In the genomic region with DNA sequence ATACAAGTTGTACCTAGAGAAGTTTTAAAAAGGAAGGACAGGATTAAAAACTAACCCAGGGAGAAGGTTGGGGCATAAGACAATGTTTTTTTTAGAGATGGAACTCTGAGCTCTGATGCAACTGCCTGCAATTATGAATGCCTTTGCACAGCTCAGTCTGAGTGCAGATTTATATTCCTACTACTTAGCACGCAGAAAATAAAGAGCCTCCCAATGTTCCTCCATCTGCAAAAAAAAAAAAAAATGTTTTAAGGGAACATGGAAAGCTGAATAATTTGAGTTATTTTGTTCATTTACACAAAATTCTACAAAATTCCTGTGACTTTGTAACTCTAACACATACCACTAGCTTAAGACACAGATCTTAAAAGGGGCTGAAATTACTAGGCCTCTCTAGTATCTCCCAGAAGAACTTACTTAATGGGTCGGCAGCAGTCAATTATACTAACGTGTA, we compare ENCODE assay signal across 1 cellular context.
TF ChIP-seq lines count a peak whose summit lies in the region.

No MANE protein-coding gene starts in this region.

TF ChIP-seq in K562, 482 proteins besides CTCF, POLR2A, EP300 and RAD21 (continued from another document and continues in another):
- TF ChIP-seq, protein P1, sequence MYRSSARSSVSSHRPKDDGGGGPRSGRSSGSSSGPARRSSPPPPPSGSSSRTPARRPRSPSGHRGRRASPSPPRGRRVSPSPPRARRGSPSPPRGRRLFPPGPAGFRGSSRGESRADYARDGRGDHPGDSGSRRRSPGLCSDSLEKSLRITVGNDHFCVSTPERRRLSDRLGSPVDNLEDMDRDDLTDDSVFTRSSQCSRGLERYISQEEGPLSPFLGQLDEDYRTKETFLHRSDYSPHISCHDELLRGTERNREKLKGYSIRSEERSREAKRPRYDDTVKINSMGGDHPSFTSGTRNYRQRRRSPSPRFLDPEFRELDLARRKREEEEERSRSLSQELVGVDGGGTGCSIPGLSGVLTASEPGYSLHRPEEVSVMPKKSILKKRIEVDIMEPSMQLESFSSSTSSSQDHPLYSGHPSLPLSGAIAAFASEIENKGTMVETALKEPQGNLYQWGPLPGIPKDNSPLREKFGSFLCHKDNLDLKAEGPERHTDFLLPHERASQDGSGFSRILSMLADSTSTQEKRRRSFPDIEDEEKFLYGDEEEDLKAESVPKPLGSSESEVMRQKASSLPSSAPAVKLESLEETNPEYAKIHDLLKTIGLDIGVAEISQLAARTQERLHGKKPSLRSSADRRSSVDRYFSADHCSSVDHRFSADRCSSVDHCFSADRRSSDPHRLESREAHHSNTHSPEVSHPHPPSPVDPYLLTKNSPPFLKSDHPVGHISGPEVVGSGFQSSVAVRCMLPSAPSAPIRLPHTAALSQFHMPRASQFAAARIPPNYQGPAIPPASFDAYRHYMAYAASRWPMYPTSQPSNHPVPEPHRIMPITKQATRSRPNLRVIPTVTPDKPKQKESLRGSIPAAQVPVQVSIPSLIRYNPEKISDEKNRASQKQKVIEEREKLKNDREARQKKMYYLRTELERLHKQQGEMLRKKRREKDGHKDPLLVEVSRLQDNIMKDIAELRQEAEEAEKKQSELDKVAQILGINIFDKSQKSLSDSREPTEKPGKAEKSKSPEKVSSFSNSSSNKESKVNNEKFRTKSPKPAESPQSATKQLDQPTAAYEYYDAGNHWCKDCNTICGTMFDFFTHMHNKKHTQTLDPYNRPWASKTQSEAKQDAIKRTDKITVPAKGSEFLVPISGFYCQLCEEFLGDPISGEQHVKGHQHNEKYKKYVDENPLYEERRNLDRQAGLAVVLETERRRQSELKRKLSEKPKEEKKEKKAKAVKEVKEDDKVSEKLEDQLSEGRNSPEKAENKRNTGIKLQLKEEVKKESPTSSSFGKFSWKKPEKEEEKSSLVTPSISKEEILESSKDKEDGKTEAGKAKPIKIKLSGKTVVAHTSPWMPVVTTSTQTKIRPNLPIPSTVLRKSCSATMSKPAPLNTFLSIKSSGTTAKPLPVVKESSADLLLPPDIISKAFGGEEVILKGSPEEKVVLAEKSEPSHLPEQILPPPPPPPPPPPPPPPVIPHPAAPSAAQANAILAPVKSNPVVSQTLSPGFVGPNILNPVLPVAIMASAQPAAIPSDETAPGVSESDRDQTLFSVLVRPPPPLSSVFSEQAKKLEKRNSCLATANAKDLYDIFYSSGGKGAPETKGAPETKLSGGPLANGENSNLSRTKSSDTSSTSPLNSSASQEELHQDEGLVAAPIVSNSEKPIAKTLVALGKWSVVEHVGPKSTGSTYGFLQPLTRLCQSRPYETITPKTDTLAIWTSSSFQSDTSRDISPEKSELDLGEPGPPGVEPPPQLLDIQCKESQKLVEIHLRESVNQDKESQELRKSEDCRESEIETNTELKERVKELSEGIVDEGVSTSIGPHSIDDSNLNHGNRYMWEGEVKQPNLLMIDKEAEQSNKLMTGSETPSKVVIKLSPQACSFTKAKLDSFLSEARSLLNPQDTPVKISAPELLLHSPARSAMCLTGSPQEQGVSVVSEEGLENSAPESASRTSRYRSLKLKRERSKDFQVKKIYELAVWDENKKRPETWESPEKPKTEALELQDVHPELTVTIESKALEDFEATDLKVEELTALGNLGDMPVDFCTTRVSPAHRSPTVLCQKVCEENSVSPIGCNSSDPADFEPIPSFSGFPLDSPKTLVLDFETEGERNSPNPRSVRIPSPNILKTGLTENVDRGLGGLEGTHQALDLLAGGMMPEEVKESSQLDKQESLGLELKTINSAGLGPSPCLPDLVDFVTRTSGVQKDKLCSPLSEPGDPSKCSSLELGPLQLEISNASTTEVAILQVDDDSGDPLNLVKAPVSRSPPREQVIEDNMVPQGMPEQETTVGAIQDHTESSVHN (IDR thresholded peaks at IDR 0.05; ENCODE audit: borderline replicate concordance in 1 of 2, low read depth in 1 of 2), result 0 out of 4 replicates have a peak, but pooled peaks of 1 of the 2 experiments have one; percentile 63
- TF ChIP-seq COPS2 (conservative IDR thresholded peaks at IDR 0.05) (no peak), ZNF212 (CRISPR knock-in tag; IDR thresholded peaks at IDR 0.05) (no peak), MAFF (IDR thresholded peaks at IDR 0.05; ENCODE audit: low read length) (no peak), CBFA2T2 (conservative IDR thresholded peaks at IDR 0.05) (no peak), KDM5B (IDR thresholded peaks at IDR 0.05; ENCODE audit: insufficient replicate concordance, low read depth, low read length) (no peak), ZNF589 (CRISPR knock-in tag; IDR thresholded peaks at IDR 0.05; ENCODE audit: low read depth) (peak; percentile 87), EP400 (IDR thresholded peaks at IDR 0.05) (peak; percentile 69), ZFP36 (IDR thresholded peaks at IDR 0.05; ENCODE audit: low read depth, low read length, partially characterized antibody) (no peak), PYGO2 (tag; IDR thresholded peaks at IDR 0.05) (no peak), RBFOX2 (IDR thresholded peaks at IDR 0.05; ENCODE audit: low read depth, low read length) (0 out of 2 replicates have a peak, but pooled peaks have one; percentile 28), ZBED1 (IDR thresholded peaks at IDR 0.05) (no peak), POLR2AphosphoS2 (IDR thresholded peaks at IDR 0.05; ENCODE audit: low read length) (no peak), TEAD2 (tag; IDR thresholded peaks at IDR 0.05) (no peak), LARP7 (IDR thresholded peaks at IDR 0.05) (no peak), SAP30 (IDR thresholded peaks at IDR 0.05; ENCODE audit: borderline replicate concordance, insufficient read depth, low read depth, low read length, poor library complexity, severe bottlenecking) (no peak), PCBP1 (IDR thresholded peaks at IDR 0.05; ENCODE audit: low read depth, low read length, poor library complexity, severe bottlenecking) (no peak), ZNF41 (CRISPR knock-in tag; conservative IDR thresholded peaks at IDR 0.05) (peak; percentile 7; the same call in 1 of the 2 replicates), SP2 (IDR thresholded peaks at IDR 0.05; ENCODE audit: extremely low read depth, low read depth, low read length, poor library complexity, severe bottlenecking) (no peak), STAT5B (CRISPR knock-in tag; IDR thresholded peaks at IDR 0.05) (no peak), NBN (IDR thresholded peaks at IDR 0.05; ENCODE audit: low read depth) (no peak)
- TF ChIP-seq, protein P2, sequence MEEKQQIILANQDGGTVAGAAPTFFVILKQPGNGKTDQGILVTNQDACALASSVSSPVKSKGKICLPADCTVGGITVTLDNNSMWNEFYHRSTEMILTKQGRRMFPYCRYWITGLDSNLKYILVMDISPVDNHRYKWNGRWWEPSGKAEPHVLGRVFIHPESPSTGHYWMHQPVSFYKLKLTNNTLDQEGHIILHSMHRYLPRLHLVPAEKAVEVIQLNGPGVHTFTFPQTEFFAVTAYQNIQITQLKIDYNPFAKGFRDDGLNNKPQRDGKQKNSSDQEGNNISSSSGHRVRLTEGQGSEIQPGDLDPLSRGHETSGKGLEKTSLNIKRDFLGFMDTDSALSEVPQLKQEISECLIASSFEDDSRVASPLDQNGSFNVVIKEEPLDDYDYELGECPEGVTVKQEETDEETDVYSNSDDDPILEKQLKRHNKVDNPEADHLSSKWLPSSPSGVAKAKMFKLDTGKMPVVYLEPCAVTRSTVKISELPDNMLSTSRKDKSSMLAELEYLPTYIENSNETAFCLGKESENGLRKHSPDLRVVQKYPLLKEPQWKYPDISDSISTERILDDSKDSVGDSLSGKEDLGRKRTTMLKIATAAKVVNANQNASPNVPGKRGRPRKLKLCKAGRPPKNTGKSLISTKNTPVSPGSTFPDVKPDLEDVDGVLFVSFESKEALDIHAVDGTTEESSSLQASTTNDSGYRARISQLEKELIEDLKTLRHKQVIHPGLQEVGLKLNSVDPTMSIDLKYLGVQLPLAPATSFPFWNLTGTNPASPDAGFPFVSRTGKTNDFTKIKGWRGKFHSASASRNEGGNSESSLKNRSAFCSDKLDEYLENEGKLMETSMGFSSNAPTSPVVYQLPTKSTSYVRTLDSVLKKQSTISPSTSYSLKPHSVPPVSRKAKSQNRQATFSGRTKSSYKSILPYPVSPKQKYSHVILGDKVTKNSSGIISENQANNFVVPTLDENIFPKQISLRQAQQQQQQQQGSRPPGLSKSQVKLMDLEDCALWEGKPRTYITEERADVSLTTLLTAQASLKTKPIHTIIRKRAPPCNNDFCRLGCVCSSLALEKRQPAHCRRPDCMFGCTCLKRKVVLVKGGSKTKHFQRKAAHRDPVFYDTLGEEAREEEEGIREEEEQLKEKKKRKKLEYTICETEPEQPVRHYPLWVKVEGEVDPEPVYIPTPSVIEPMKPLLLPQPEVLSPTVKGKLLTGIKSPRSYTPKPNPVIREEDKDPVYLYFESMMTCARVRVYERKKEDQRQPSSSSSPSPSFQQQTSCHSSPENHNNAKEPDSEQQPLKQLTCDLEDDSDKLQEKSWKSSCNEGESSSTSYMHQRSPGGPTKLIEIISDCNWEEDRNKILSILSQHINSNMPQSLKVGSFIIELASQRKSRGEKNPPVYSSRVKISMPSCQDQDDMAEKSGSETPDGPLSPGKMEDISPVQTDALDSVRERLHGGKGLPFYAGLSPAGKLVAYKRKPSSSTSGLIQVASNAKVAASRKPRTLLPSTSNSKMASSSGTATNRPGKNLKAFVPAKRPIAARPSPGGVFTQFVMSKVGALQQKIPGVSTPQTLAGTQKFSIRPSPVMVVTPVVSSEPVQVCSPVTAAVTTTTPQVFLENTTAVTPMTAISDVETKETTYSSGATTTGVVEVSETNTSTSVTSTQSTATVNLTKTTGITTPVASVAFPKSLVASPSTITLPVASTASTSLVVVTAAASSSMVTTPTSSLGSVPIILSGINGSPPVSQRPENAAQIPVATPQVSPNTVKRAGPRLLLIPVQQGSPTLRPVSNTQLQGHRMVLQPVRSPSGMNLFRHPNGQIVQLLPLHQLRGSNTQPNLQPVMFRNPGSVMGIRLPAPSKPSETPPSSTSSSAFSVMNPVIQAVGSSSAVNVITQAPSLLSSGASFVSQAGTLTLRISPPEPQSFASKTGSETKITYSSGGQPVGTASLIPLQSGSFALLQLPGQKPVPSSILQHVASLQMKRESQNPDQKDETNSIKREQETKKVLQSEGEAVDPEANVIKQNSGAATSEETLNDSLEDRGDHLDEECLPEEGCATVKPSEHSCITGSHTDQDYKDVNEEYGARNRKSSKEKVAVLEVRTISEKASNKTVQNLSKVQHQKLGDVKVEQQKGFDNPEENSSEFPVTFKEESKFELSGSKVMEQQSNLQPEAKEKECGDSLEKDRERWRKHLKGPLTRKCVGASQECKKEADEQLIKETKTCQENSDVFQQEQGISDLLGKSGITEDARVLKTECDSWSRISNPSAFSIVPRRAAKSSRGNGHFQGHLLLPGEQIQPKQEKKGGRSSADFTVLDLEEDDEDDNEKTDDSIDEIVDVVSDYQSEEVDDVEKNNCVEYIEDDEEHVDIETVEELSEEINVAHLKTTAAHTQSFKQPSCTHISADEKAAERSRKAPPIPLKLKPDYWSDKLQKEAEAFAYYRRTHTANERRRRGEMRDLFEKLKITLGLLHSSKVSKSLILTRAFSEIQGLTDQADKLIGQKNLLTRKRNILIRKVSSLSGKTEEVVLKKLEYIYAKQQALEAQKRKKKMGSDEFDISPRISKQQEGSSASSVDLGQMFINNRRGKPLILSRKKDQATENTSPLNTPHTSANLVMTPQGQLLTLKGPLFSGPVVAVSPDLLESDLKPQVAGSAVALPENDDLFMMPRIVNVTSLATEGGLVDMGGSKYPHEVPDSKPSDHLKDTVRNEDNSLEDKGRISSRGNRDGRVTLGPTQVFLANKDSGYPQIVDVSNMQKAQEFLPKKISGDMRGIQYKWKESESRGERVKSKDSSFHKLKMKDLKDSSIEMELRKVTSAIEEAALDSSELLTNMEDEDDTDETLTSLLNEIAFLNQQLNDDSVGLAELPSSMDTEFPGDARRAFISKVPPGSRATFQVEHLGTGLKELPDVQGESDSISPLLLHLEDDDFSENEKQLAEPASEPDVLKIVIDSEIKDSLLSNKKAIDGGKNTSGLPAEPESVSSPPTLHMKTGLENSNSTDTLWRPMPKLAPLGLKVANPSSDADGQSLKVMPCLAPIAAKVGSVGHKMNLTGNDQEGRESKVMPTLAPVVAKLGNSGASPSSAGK (IDR thresholded peaks at IDR 0.05), result no peak
- TF ChIP-seq, protein P3, sequence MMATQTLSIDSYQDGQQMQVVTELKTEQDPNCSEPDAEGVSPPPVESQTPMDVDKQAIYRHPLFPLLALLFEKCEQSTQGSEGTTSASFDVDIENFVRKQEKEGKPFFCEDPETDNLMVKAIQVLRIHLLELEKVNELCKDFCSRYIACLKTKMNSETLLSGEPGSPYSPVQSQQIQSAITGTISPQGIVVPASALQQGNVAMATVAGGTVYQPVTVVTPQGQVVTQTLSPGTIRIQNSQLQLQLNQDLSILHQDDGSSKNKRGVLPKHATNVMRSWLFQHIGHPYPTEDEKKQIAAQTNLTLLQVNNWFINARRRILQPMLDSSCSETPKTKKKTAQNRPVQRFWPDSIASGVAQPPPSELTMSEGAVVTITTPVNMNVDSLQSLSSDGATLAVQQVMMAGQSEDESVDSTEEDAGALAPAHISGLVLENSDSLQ (IDR thresholded peaks at IDR 0.05), result peak; percentile 12; the same call in 1 of the 2 replicates
- TF ChIP-seq, protein P4, sequence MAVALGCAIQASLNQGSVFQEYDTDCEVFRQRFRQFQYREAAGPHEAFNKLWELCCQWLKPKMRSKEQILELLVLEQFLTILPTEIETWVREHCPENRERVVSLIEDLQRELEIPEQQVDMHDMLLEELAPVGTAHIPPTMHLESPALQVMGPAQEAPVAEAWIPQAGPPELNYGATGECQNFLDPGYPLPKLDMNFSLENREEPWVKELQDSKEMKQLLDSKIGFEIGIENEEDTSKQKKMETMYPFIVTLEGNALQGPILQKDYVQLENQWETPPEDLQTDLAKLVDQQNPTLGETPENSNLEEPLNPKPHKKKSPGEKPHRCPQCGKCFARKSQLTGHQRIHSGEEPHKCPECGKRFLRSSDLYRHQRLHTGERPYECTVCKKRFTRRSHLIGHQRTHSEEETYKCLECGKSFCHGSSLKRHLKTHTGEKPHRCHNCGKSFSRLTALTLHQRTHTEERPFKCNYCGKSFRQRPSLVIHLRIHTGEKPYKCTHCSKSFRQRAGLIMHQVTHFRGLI (CRISPR knock-in tag; IDR thresholded peaks at IDR 0.05), result 0 out of 2 replicates have a peak, but pooled peaks have one; percentile 5
- TF ChIP-seq, protein P5, sequence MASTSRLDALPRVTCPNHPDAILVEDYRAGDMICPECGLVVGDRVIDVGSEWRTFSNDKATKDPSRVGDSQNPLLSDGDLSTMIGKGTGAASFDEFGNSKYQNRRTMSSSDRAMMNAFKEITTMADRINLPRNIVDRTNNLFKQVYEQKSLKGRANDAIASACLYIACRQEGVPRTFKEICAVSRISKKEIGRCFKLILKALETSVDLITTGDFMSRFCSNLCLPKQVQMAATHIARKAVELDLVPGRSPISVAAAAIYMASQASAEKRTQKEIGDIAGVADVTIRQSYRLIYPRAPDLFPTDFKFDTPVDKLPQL (IDR thresholded peaks at IDR 0.05; ENCODE audit: extremely low read depth, insufficient read length), result no peak
